3 cellular contexts compared by ENCODE assay signal in the genomic region with DNA sequence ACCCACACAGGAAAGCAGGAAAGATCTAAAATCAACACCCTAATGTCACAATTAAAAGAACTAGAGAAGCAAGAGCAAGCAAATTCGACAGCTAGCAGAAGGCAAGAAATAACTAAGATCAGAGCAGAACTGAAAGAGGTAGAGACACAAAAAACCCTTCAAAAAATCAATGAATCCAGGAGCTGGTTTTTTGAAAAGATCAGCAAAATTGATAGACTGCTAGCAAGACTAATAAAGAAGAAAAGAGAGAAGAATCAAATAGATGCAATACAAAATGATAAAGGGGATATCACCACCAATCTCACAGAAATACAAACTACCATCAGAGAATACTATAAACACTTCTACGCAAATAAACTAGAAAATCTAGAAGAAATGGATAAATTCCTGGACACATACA. TPM values are rescaled to one million over a fixed set of nuclear protein-coding genes. Genes with fewer than 3 reads are reported as not detected.
"Had no signal": no experiment of that assay in that cellular context is flagged by ENCODE, and none has a peak within 500 bp of the region (broad histone marks: within the 10 kb centered on the region; RNA-seq: fewer than 3 reads in every experiment).

No MANE protein-coding gene starts in this region.

RNA-seq across cellular contexts. Expression of gene GDF7, which starts 47.5 kb away (rescaled TPM):
- total RNA-seq: activated naive CD4-positive, alpha-beta T cell treated with anti-CD3 and anti-CD28 coated beads for 36 hours; activated naive CD8-positive, alpha-beta T cell treated with anti-CD3 and anti-CD28 coated beads for 36 hours; activated naive CD8-positive, alpha-beta T cell treated with anti-CD3 and anti-CD28 coated beads, Interleukin-2, amount 10 ng/mL, durations not matched to agents 7 days and 5 days had no signal
